ENCODE assay signal across 16 cellular contexts in the genomic region with DNA sequence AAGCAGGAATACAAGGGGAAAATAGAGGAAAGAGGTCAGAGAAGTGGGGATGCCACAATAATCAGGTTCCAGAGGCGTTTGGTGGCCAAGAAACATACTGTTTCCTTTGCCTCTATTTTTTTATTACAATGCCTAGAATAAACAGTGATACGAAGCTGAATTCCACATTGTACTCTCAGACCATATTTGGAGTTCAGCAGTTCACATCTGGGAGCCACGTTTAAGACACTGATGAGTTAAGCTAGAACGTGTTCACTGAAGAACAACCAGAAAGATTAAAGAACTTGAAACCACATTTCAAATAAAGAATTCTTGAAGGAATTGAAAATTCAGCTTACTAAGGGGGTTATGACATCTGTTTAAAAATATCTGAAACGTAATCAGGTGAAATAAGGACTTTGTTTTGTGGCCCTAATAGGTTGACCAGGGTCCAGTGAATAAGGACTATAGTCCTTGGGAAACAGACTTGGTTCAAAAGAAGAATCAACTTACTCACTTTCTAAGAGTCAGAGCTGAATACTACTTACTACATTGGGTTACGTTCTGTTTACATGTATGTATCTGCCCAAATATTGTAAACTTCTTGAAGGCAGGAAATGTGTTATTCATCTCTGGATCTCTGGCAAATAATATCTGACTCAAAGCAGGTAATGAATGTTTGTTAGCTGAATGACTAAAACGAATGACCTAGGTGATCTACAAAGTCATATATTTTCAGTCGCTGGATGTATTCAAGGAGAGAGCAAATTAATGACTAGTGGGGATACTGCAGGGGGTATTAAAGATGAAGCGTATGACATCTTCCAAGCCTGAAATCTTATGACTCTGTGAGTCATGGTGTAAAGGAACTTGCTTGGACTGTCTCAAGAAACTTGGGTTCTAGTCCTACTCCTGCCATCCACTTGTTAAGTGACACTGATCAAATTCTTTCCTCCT.
DNase-seq lines count a peak whose midpoint lies in the region; ATAC-seq and TF ChIP-seq lines count a peak whose summit lies in the region.
"Had no signal": no experiment of that assay in that cellular context is flagged by ENCODE, and none has a peak within 500 bp of the region (broad histone marks: within the 10 kb centered on the region; RNA-seq: fewer than 3 reads in every experiment).

No MANE protein-coding gene starts in this region.

- H3K9ac ChIP-seq in PC-3 (ENCODE audit: low read length), result peak overlapping the region; percentile 69

- DNase-seq in AG08395 (ENCODE audit: low spot score) (peak; percentile 30), PC-3 (peak; percentile 95), epidermal melanocyte (ENCODE audit: insufficient read length, low spot score) (peak; percentile 30), foreskin fibroblast (peak; percentile 66 to 83), adrenal gland (no peak), GM19238 (ENCODE audit: insufficient read length, low spot score) (no peak), right cardiac atrium (no peak)
- DNase-seq: 8988T, COR-L47, NCI-H187, NCI-H226, NCI-H524 treated with DMSO at 0.1 percent for 48 hours, SHP77 treated with DMSO at 0.1 percent for 48 hours had no signal

- CTCF ChIA-PET in PC-3 (lab: Charles Lee), result interaction anchor here (0.9 to 1.0 kb wide), 2 partner anchors 21 to 140 kb away, joined by 3 to 4 read pairs; no protein-coding TSS in a partner anchor

- intact Hi-C loops in PC-3 (cut with micrococcal nuclease), result loop anchor here (1.0 kb wide), 2 partner anchors 20 to 140 kb away; no protein-coding TSS in a partner anchor
- intact Hi-C loops in adrenal gland (cut with DNase I), result no loop called here
- intact Hi-C loops in right cardiac atrium (cut with DNase I), result no loop called here

- BruUV-seq in PC-3 (replicated peaks; lab: Mats Ljungman, UMichigan), result TSS peak; percentile 79

- H3K79me2 ChIP-seq in PC-3 (ENCODE audit: low read length), result no peaks in the 10 kb centered on the region

- no peak overlapping the region for H3K4me3 ChIP-seq in PC-3 (ENCODE audit: low read length)
- H3K4me3 ChIP-seq in foreskin fibroblast (ENCODE audit: low read depth in 1 of 2, low read length in 2 of 2), result no peak overlapping the region
- no peak overlapping the region for H3K4me3 ChIP-seq in adrenal gland
- no peak overlapping the region for H3K4me3 ChIP-seq in right cardiac atrium (ENCODE audit: low read length)
- H3K4me3 ChIP-seq: HAP-1 had no signal

- no peaks in the 10 kb centered on the region for H3K9me2 ChIP-seq in PC-3 (replicated peaks; ENCODE audit: low read length)

- H3K36me3 ChIP-seq in PC-3 (ENCODE audit: low read depth, low read length), result no peaks in the 10 kb centered on the region
- H3K36me3 ChIP-seq in adrenal gland (replicated peaks in 1 of 2), result no peaks in the 10 kb centered on the region
- H3K36me3 ChIP-seq: HAP-1 had no signal

- ATAC-seq in PC-3 (peak; percentile 90), GM21619 (IDR thresholded peaks at IDR 0.05; ENCODE audit: unreplicated experiment) (no peak), right cardiac atrium (no peak)

- no peaks in the 10 kb centered on the region for H4K20me1 ChIP-seq in PC-3 (ENCODE audit: low read length)

- TF ChIP-seq POLR2A in adrenal gland (IDR thresholded peaks at IDR 0.05), result no peak

- peaks cover 14% of the 10 kb centered on the region for H3F3A ChIP-seq in PC-3 (ENCODE audit: low read length, unreplicated experiment)

- H3K4me1 ChIP-seq in PC-3 (ENCODE audit: insufficient read depth, low read length), result peaks cover 29% of the 10 kb centered on the region
- H3K4me1 ChIP-seq in adrenal gland (replicated peaks in 1 of 2), result peaks cover 0 to 9% of the 10 kb centered on the region in 2 donors
- peaks cover 2% of the 10 kb centered on the region for H3K4me1 ChIP-seq in right cardiac atrium (ENCODE audit: control insufficient read depth, insufficient read depth, low read length)

- no peak for TF ChIP-seq CTCF in PC-3 (conservative IDR thresholded peaks at IDR 0.05; ENCODE audit: low read depth, low read length)
- no peak for TF ChIP-seq CTCF in foreskin fibroblast (IDR thresholded peaks at IDR 0.05; ENCODE audit: low read depth, low read length)
- TF ChIP-seq CTCF in adrenal gland (IDR thresholded peaks at IDR 0.05), result no peak

- no peaks in the 10 kb centered on the region for H3K9me3 ChIP-seq in PC-3 (ENCODE audit: low read length)
- H3K9me3 ChIP-seq in adrenal gland (replicated peaks in 1 of 3), result no peaks in the 10 kb centered on the region
- no peaks in the 10 kb centered on the region for H3K9me3 ChIP-seq in right cardiac atrium (ENCODE audit: control insufficient read depth, low read length)
- H3K9me3 ChIP-seq: HAP-1 had no signal

- H3K27ac ChIP-seq in PC-3 (ENCODE audit: low read length) (peak overlapping the region; percentile 93), adrenal gland (no peak overlapping the region), right cardiac atrium (ENCODE audit: low read length) (no peak overlapping the region)
- H3K27ac ChIP-seq: HL-60 had no signal

- peak overlapping the region; percentile 36 for H3K4me2 ChIP-seq in PC-3 (ENCODE audit: low read length)

- WGBS in adrenal gland, 4 donors, result 75 to 87% (median 77%) methylated on average over 9 of the region's 9 CpGs
- WGBS in right cardiac atrium, result 69% methylated on average over 9 of the region's 9 CpGs

- H2AFZ ChIP-seq in PC-3 (ENCODE audit: low read length), result no peak overlapping the region

- POLR2A ChIA-PET in PC-3 (lab: Charles Lee; ENCODE audit: unreplicated experiment), result interaction anchor here (0.6 kb wide), 1 partner anchor 14 kb away, joined by 4 read pairs; no protein-coding TSS in a partner anchor

- H3K27me3 ChIP-seq in PC-3 (ENCODE audit: low read length), result no peaks in the 10 kb centered on the region
- no peaks in the 10 kb centered on the region for H3K27me3 ChIP-seq in adrenal gland
- no peaks in the 10 kb centered on the region for H3K27me3 ChIP-seq in right cardiac atrium (ENCODE audit: control insufficient read depth, insufficient read depth)

Comparison
In these comparisons a context has a peak if more than half of its experiments do, and no peak if none do; other contexts are left out.
1. DNase-seq: peak in AG08395 (single experiment), PC-3 (single experiment), epidermal melanocyte (single experiment) and foreskin fibroblast (2 of 2); none in adrenal gland (0 of 7), GM19238 (single experiment) and right cardiac atrium (0 of 3).